ENCODE assay signal across 11 cellular contexts in genomic region chr13:91054902-91055301, GRCh38.
"Had no signal": no experiment of that assay in that cellular context is flagged by ENCODE, and none has a peak within 500 bp of the region (broad histone marks: within the 10 kb centered on the region; RNA-seq: fewer than 3 reads in every experiment).

No MANE protein-coding gene starts in this region.

- ATAC-seq: GM23338, HCT116 had no signal

- H3K4me3 ChIP-seq: GM23248, GM23338, HAP-1 had no signal

- DNase-seq: GM23248, GOT3, H7, H9, HCEC 1CT, HFFc6 had no signal

- H3K9ac ChIP-seq: GM23248 had no signal

- FAIRE-seq: H1, H54 had no signal

- H3K27ac ChIP-seq: GM23248 had no signal

- H3K4me2 ChIP-seq: GM23338 had no signal

- H2AFZ ChIP-seq: GM23248, GM23338 had no signal

- H3K36me3 ChIP-seq: HAP-1 had no signal

- H3K9me3 ChIP-seq: HAP-1 had no signal
